In the genomic region with DNA sequence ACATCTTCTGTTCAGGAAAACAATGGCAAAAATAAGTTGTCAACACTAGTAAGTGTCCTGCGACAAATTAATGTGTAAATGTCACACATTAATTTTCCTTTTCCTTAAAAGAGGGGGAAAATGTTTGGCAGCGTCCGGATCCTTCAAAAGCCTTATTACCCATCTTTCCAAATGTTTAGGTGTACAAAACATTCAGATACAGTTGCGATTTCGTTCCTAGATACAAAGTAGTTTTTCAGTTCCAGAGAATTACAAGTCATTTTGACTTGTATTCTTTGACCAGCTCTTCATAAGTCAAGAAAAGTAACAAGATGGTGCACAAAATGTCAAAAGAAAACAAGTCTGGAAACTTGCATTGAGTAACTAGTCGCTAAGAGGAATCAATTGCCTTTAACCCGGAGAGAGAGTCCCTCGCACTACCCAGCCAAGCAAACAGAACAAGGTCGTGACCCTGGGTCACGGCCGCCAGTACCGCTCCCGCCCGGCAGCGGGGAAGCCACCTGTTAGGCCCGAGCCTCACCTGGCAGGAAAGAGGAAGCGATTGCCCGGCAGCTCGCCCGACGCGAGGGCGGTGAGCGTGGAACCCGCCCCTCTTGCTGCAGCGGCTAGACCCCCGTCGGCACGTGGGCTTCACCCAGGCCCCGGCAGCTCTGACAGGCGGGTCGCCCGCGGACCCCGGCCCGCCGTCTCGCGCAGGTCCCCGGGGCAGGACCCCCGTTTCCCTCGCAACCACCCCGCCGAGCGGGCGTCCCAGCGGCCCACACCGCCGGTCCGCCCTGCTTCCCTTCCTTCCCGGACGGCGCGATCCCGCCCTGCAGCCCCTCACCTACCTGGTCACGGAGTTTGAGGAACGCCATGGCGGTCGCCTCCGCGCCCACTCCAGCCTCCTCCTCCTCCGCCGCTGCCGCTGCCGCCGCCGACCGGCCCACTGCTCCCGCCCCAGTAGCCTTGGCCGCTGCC, we compare ENCODE assay signal across 8 cellular contexts.
DNase-seq lines count a peak whose midpoint lies in the region; ATAC-seq and TF ChIP-seq lines count a peak whose summit lies in the region.

No MANE protein-coding gene starts in this region.

- H3K9me3 Mint-ChIP-seq in naive thymus-derived CD4-positive, alpha-beta T cell: peaks cover 0 to 4% (median 0%) of the 10 kb centered on the region in 11 donors
- peaks cover 7% of the 10 kb centered on the region for H3K9me3 Mint-ChIP-seq in stimulated activated naive CD8-positive, alpha-beta T cell treated with anti-CD3 and anti-CD28 coated beads, Interleukin-15, Interleukin-2, amounts not matched to agents 100 ng/mL and 50 ng/mL, for 24 hours

- DNase-seq in SK-N-SH (peak; percentile 60), NCI-H2171 treated with DMSO at 0.1 percent for 48 hours (lab: John Stamatoyannopoulos, UW) (peak; percentile 34), erythroblast (lab: John Stamatoyannopoulos, UW) (peak; percentile 60 to 72)
- DNase-seq in activated CD8-positive, alpha-beta memory T cell treated with anti-CD3 and anti-CD28 coated beads for 4 hours (ENCODE audit: low read depth in 2 of 2): peak; percentile 20 to 29
- DNase-seq in naive thymus-derived CD4-positive, alpha-beta T cell: peak; percentile 30 to 68 (median 58)

- POLR2A ChIA-PET in SK-N-SH (lab: Yijun Ruan, JAX): interaction anchor here (0.5 kb wide), 1 partner anchor 115 kb away, joined by 5 read pairs; no protein-coding TSS in a partner anchor
- POLR2A ChIA-PET in naive thymus-derived CD4-positive, alpha-beta T cell (lab: Charles Lee): interaction anchor here (1.0 kb wide), 1 partner anchor 1884 kb away, joined by 3 read pairs; the partner anchor contains the start of gene TBC1D5

- H3K27ac ChIP-seq in SK-N-SH (ENCODE audit: low read depth in 2 of 2, low read length in 1 of 2): peak overlapping the region; percentile 72 to 78; a peak in 3 of 4 replicates
- peak overlapping the region; percentile 77 for H3K27ac ChIP-seq in naive thymus-derived CD4-positive, alpha-beta T cell (ENCODE audit: low read depth, low read length)

- H3K9ac ChIP-seq in SK-N-SH: peak overlapping the region; percentile 82

- peaks cover 8% of the 10 kb centered on the region for H3F3A ChIP-seq in SK-N-SH (replicated peaks; ENCODE audit: insufficient read depth)

- peaks cover 0 to 5% of the 10 kb centered on the region in 2 experiments; a peak in 2 of 4 replicates for H3K4me1 ChIP-seq in SK-N-SH (ENCODE audit: control insufficient read depth in 1 of 2, insufficient read depth in 2 of 2, low read depth in 1 of 2, low read length in 1 of 2)
- H3K4me1 ChIP-seq in naive thymus-derived CD4-positive, alpha-beta T cell (ENCODE audit: control insufficient read depth in 2 of 2, insufficient read depth in 2 of 2, low read length in 2 of 2): peaks cover 12 to 14% of the 10 kb centered on the region in 2 donors

- peak overlapping the region; percentile 49 to 89 (median 81) for H3K27ac Mint-ChIP-seq in naive thymus-derived CD4-positive, alpha-beta T cell
- H3K27ac Mint-ChIP-seq in stimulated activated naive CD8-positive, alpha-beta T cell treated with anti-CD3 and anti-CD28 coated beads, Interleukin-15, Interleukin-2, amounts not matched to agents 100 ng/mL and 50 ng/mL, for 24 hours: peak overlapping the region; percentile 87

- intact Hi-C loops in naive thymus-derived CD4-positive, alpha-beta T cell (cut with micrococcal nuclease): loop anchor here (1.0 to 5.0 kb wide), 10 partner anchors 42 to 1457 kb away; partner anchors contain the start of genes CAPN7 (in 2 of the 2), ANKRD28 (in 1 of the 2), BTD (in 1 of the 2) and DPH3 (in 1 of the 2)

- TF ChIP-seq EP300 in SK-N-SH (IDR thresholded peaks at IDR 0.05; ENCODE audit: borderline replicate concordance in 1 of 2, low read depth in 1 of 2, low read length in 1 of 2): no peak

- H3K79me2 ChIP-seq in SK-N-SH (ENCODE audit: insufficient read depth): peaks cover 75% of the 10 kb centered on the region

- 15% methylated on average over 16 of the region's 70 CpGs for WGBS in SK-N-SH (ENCODE audit: low lambda C conversion rate)

- H3K4me3 Mint-ChIP-seq in naive thymus-derived CD4-positive, alpha-beta T cell: peak overlapping the region; percentile 85 to 99 (median 95)
- H3K4me3 Mint-ChIP-seq in stimulated activated naive CD8-positive, alpha-beta T cell treated with anti-CD3 and anti-CD28 coated beads, Interleukin-15, Interleukin-2, amounts not matched to agents 100 ng/mL and 50 ng/mL, for 24 hours: peak overlapping the region; percentile 92

- H3K9me3 ChIP-seq in SK-N-SH: no peaks in the 10 kb centered on the region
- no peaks in the 10 kb centered on the region for H3K9me3 ChIP-seq in naive thymus-derived CD4-positive, alpha-beta T cell (ENCODE audit: control insufficient read depth in 2 of 3, low read length in 3 of 3)

- peak overlapping the region; percentile 56 for H2AFZ ChIP-seq in SK-N-SH (ENCODE audit: low read depth)

- ATAC-seq in SK-N-SH treated with all-trans-retinoic acid at 6 μM for 48 hours (no peak), HG02798 (IDR thresholded peaks at IDR 0.05; ENCODE audit: poor library complexity, unreplicated experiment) (peak; percentile 65)
- ATAC-seq in naive thymus-derived CD4-positive, alpha-beta T cell: peak; percentile 66

- H3K4me1 Mint-ChIP-seq in naive thymus-derived CD4-positive, alpha-beta T cell: peaks cover 23 to 56% (median 48%) of the 10 kb centered on the region in 7 donors
- peaks cover 47% of the 10 kb centered on the region for H3K4me1 Mint-ChIP-seq in stimulated activated naive CD8-positive, alpha-beta T cell treated with anti-CD3 and anti-CD28 coated beads, Interleukin-15, Interleukin-2, amounts not matched to agents 100 ng/mL and 50 ng/mL, for 24 hours (ENCODE audit: low read depth)

- H3K4me3 ChIP-seq in SK-N-SH (ENCODE audit: low read depth in 2 of 2, low read length in 1 of 2): peak overlapping the region; percentile 82 to 93
- H3K4me3 ChIP-seq in naive thymus-derived CD4-positive, alpha-beta T cell (ENCODE audit: low read length): peak overlapping the region; percentile 63

- H3K36me3 Mint-ChIP-seq in naive thymus-derived CD4-positive, alpha-beta T cell: peaks cover 4 to 24% (median 12%) of the 10 kb centered on the region in 5 donors
- peaks cover 19% of the 10 kb centered on the region for H3K36me3 Mint-ChIP-seq in stimulated activated naive CD8-positive, alpha-beta T cell treated with anti-CD3 and anti-CD28 coated beads, Interleukin-15, Interleukin-2, amounts not matched to agents 100 ng/mL and 50 ng/mL, for 24 hours (ENCODE audit: low read depth)

- H4K20me1 ChIP-seq in SK-N-SH (ENCODE audit: insufficient read depth): peaks cover 12% of the 10 kb centered on the region; the same call in 1 of the 2 replicates

- peak overlapping the region; percentile 77 for H3K4me2 ChIP-seq in SK-N-SH

- no peak for TF ChIP-seq RAD21 in SK-N-SH (IDR thresholded peaks at IDR 0.05; ENCODE audit: low read length)

- H3K27me3 Mint-ChIP-seq in naive thymus-derived CD4-positive, alpha-beta T cell: peaks cover 0 to 6% (median 0%) of the 10 kb centered on the region in 5 donors
- no peaks in the 10 kb centered on the region for H3K27me3 Mint-ChIP-seq in stimulated activated naive CD8-positive, alpha-beta T cell treated with anti-CD3 and anti-CD28 coated beads, Interleukin-15, Interleukin-2, amounts not matched to agents 100 ng/mL and 50 ng/mL, for 24 hours

- no peaks in the 10 kb centered on the region for H3K9me2 ChIP-seq in SK-N-SH

- CTCF ChIA-PET in SK-N-SH (lab: Yijun Ruan, JAX): no interaction called here
- CTCF ChIA-PET in naive thymus-derived CD4-positive, alpha-beta T cell (lab: Charles Lee): no interaction called here

- no peak for TF ChIP-seq POLR2A in erythroblast (IDR thresholded peaks at IDR 0.05; ENCODE audit: low read length)

- H3K27me3 ChIP-seq in SK-N-SH (ENCODE audit: insufficient read depth): no peaks in the 10 kb centered on the region
- H3K27me3 ChIP-seq in naive thymus-derived CD4-positive, alpha-beta T cell (ENCODE audit: control insufficient read depth in 2 of 2, insufficient read depth in 2 of 2, low read length in 2 of 2): no peaks in the 10 kb centered on the region

- no peak for TF ChIP-seq CTCF in SK-N-SH (IDR thresholded peaks at IDR 0.05)

- peaks cover 0 to 10% of the 10 kb centered on the region in 2 experiments for H3K36me3 ChIP-seq in SK-N-SH (replicated peaks in 1 of 2; ENCODE audit: control insufficient read depth in 1 of 2, insufficient read depth in 2 of 2, low read length in 1 of 2)
- no peaks in the 10 kb centered on the region for H3K36me3 ChIP-seq in naive thymus-derived CD4-positive, alpha-beta T cell (ENCODE audit: control insufficient read depth in 2 of 3, insufficient read depth in 3 of 3, low read length in 3 of 3)

TF ChIP-seq in SK-N-SH, 30 proteins besides CTCF, POLR2A, EP300 and RAD21:
- TF ChIP-seq TCF12 (IDR thresholded peaks at IDR 0.05) (no peak), MXI1 (IDR thresholded peaks at IDR 0.05; ENCODE audit: low read depth, low read length) (peak; percentile 85)

TF ChIP-seq in SK-N-SH treated with all-trans-retinoic acid at 6 μM for 48 hours, 23 proteins besides CTCF, POLR2A, EP300 and RAD21 (continues in another document):
- TF ChIP-seq OSR1 (CRISPR knock-in tag; IDR thresholded peaks at IDR 0.05): no peak
- no peak for TF ChIP-seq RARB (CRISPR knock-in tag; IDR thresholded peaks at IDR 0.05)
- no peak for TF ChIP-seq ARNTL (CRISPR knock-in tag; IDR thresholded peaks at IDR 0.05; ENCODE audit: borderline replicate concordance, low read depth)
- TF ChIP-seq PPARA (CRISPR knock-in tag; IDR thresholded peaks at IDR 0.05; ENCODE audit: borderline replicate concordance): no peak
- no peak for TF ChIP-seq TSHZ2 (CRISPR knock-in tag; IDR thresholded peaks at IDR 0.05)
- TF ChIP-seq ZNF565 (CRISPR knock-in tag; conservative IDR thresholded peaks at IDR 0.05; ENCODE audit: low read depth): no peak
